ENCODE assay signal across 8 cellular contexts in genomic region chr1:37860346-37860666, GRCh38. TPM values are rescaled to one million over a fixed set of nuclear protein-coding genes. Genes with fewer than 3 reads are reported as not detected.
DNase-seq lines count a peak whose midpoint lies in the region; ATAC-seq and TF ChIP-seq lines count a peak whose summit lies in the region.

No MANE protein-coding gene starts in this region.

- peak overlapping the region; percentile 96; the same call in 1 of the 2 replicates for H3K9ac ChIP-seq in KMS-11

- peak overlapping the region; percentile 96 for H3K4me3 Mint-ChIP-seq in chondrocyte (ENCODE audit: unreplicated experiment)

- H3K27ac ChIP-seq in ACC112 (ENCODE audit: low read depth, low read length) (no peak overlapping the region), KMS-11 (peak overlapping the region; percentile 91; the same call in 1 of the 2 replicates), muscle layer of duodenum (ENCODE audit: low read length) (peak overlapping the region; percentile 95)

- H3K4me3 ChIP-seq in ACC112 (ENCODE audit: low read depth, low read length) (peak overlapping the region; percentile 93), KMS-11 (IDR thresholded peaks at IDR 0.05; ENCODE audit: insufficient read depth, low read depth, low read length) (no peak overlapping the region), muscle layer of duodenum (ENCODE audit: low read depth in 1 of 2, low read length in 2 of 2) (peak overlapping the region; percentile 87 to 99)

- H3K9me3 ChIP-seq in muscle layer of duodenum (ENCODE audit: control insufficient read depth in 1 of 2, low read length in 2 of 2): no peaks in the 10 kb centered on the region

- H3K9me3 Mint-ChIP-seq in chondrocyte (ENCODE audit: low read depth): no peaks in the 10 kb centered on the region

- no peaks in the 10 kb centered on the region for H3K27me3 ChIP-seq in ACC112 (ENCODE audit: insufficient read depth, low read length)
- H3K27me3 ChIP-seq in KMS-11 (ENCODE audit: insufficient read depth, low read depth): no peaks in the 10 kb centered on the region
- no peaks in the 10 kb centered on the region for H3K27me3 ChIP-seq in muscle layer of duodenum (ENCODE audit: low read depth, low read length)

- H4K20me1 ChIP-seq in KMS-11 (ENCODE audit: insufficient read depth): no peaks in the 10 kb centered on the region

- DNase-seq in chondrocyte (ENCODE audit: low spot score): no peak
- no peak for DNase-seq in NCI-H2107 treated with DMSO at 0.1 percent for 48 hours (lab: John Stamatoyannopoulos, UW; ENCODE audit: unreplicated experiment)
- DNase-seq in NCI-H510A (lab: John Stamatoyannopoulos, UW): no peak

- peak overlapping the region; percentile 95 for H3K27ac Mint-ChIP-seq in chondrocyte (ENCODE audit: unreplicated experiment)

- peaks cover 29% of the 10 kb centered on the region for H3K79me2 ChIP-seq in ACC112 (ENCODE audit: control insufficient read depth, insufficient read depth, low read length, unreplicated experiment)
- H3K79me2 ChIP-seq in KMS-11 (ENCODE audit: insufficient read depth, low read depth): peaks cover 27% of the 10 kb centered on the region

- no peaks in the 10 kb centered on the region for H3K27me3 Mint-ChIP-seq in chondrocyte (ENCODE audit: low read depth)

- H3K36me3 ChIP-seq in ACC112 (ENCODE audit: insufficient read depth, low read length): peaks cover 12% of the 10 kb centered on the region; the same call in 1 of the 2 replicates
- no peaks in the 10 kb centered on the region for H3K36me3 ChIP-seq in KMS-11 (ENCODE audit: insufficient read depth)
- H3K36me3 ChIP-seq in muscle layer of duodenum (ENCODE audit: control insufficient read depth in 1 of 2, insufficient read depth in 2 of 2, low read length in 2 of 2): peaks cover 26 to 45% of the 10 kb centered on the region in 2 donors

- H2AFZ ChIP-seq in ACC112 (ENCODE audit: low read length, unreplicated experiment) (no peak overlapping the region), KMS-11 (ENCODE audit: low read depth) (peak overlapping the region; percentile 90; the same call in 1 of the 2 replicates)

- TF ChIP-seq CTCF in KMS-11 (conservative IDR thresholded peaks at IDR 0.05; ENCODE audit: low read depth, low read length) (peak; percentile 75), chondrocyte (IDR thresholded peaks at IDR 0.05) (peak; percentile 70)

- H3K4me1 Mint-ChIP-seq in chondrocyte (ENCODE audit: low read depth): peaks cover 21% of the 10 kb centered on the region

- H3K4me1 ChIP-seq in ACC112 (ENCODE audit: control insufficient read depth, insufficient read depth, low read length, unreplicated experiment) (peaks cover 20% of the 10 kb centered on the region), KMS-11 (ENCODE audit: low read depth, poor library complexity, severe bottlenecking) (peaks cover 17% of the 10 kb centered on the region), muscle layer of duodenum (ENCODE audit: control insufficient read depth in 1 of 2, insufficient read depth in 2 of 2, low read length in 2 of 2) (peaks cover 12 to 29% of the 10 kb centered on the region in 2 donors)

- ATAC-seq in GM21786 (IDR thresholded peaks at IDR 0.05; ENCODE audit: unreplicated experiment): no peak
- no peak for ATAC-seq in GM19463 (IDR thresholded peaks at IDR 0.05; ENCODE audit: unreplicated experiment)

- H3K4me2 ChIP-seq in KMS-11: peak overlapping the region; percentile 91

- peaks cover 17% of the 10 kb centered on the region for H3K36me3 Mint-ChIP-seq in chondrocyte (ENCODE audit: low read depth)

RNA-seq across cellular contexts. Expression of gene MTF1, which starts 0.9 kb away (rescaled TPM):
- 14.8 to 17.3 TPM (median 17.2 TPM) in 3 replicates for total RNA-seq in chondrocyte

RNA-seq across cellular contexts. Expression of gene YRDC, which starts 52.3 kb away (rescaled TPM):
- 11.9 to 17.7 TPM (median 15.5 TPM) in 3 replicates for total RNA-seq in chondrocyte

RNA-seq across cellular contexts. Expression of gene C1orf122, which starts 52.7 kb away (rescaled TPM):
- 72.6 to 80.0 TPM (median 76.1 TPM) in 3 replicates for total RNA-seq in chondrocyte
